Comparison of ENCODE assay signal across 2 cellular contexts in the genomic region with DNA sequence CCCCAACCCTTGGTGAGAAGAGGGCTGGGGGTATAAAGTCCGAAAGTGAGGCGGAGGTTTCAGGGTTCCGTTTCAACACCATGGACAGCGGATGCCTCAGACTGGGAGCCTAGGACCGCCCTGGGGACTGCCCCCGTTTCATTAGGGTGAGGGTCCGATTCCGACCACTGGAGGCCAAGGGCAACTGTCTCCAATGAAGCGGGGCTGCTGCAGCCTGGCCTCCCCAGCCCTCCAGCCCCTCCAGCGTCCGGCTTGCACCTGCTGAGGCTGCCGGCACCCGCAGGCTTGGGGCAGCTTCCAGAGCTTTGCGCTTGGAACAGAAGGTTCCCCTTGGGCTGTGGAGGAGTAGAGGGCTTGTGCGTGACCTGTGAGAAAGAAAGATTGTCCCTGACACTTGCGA.
TF ChIP-seq lines count a peak whose summit lies in the region.

No MANE protein-coding gene starts in this region.

TF ChIP-seq in Ishikawa, 13 proteins besides CTCF, POLR2A, EP300 and RAD21:
- TF ChIP-seq, protein P1, sequence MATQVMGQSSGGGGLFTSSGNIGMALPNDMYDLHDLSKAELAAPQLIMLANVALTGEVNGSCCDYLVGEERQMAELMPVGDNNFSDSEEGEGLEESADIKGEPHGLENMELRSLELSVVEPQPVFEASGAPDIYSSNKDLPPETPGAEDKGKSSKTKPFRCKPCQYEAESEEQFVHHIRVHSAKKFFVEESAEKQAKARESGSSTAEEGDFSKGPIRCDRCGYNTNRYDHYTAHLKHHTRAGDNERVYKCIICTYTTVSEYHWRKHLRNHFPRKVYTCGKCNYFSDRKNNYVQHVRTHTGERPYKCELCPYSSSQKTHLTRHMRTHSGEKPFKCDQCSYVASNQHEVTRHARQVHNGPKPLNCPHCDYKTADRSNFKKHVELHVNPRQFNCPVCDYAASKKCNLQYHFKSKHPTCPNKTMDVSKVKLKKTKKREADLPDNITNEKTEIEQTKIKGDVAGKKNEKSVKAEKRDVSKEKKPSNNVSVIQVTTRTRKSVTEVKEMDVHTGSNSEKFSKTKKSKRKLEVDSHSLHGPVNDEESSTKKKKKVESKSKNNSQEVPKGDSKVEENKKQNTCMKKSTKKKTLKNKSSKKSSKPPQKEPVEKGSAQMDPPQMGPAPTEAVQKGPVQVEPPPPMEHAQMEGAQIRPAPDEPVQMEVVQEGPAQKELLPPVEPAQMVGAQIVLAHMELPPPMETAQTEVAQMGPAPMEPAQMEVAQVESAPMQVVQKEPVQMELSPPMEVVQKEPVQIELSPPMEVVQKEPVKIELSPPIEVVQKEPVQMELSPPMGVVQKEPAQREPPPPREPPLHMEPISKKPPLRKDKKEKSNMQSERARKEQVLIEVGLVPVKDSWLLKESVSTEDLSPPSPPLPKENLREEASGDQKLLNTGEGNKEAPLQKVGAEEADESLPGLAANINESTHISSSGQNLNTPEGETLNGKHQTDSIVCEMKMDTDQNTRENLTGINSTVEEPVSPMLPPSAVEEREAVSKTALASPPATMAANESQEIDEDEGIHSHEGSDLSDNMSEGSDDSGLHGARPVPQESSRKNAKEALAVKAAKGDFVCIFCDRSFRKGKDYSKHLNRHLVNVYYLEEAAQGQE (IDR thresholded peaks at IDR 0.05; ENCODE audit: low read depth) = peak; percentile 88
- TF ChIP-seq TCF12 (IDR thresholded peaks at IDR 0.05; ENCODE audit: low read depth) = no peak

TF ChIP-seq in GM12878, 131 proteins besides CTCF, POLR2A, EP300 and RAD21 (continued from another document):
- TF ChIP-seq, protein P2, sequence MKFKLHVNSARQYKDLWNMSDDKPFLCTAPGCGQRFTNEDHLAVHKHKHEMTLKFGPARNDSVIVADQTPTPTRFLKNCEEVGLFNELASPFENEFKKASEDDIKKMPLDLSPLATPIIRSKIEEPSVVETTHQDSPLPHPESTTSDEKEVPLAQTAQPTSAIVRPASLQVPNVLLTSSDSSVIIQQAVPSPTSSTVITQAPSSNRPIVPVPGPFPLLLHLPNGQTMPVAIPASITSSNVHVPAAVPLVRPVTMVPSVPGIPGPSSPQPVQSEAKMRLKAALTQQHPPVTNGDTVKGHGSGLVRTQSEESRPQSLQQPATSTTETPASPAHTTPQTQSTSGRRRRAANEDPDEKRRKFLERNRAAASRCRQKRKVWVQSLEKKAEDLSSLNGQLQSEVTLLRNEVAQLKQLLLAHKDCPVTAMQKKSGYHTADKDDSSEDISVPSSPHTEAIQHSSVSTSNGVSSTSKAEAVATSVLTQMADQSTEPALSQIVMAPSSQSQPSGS (IDR thresholded peaks at IDR 0.05; ENCODE audit: low read length) = no peak
- TF ChIP-seq, protein P3, sequence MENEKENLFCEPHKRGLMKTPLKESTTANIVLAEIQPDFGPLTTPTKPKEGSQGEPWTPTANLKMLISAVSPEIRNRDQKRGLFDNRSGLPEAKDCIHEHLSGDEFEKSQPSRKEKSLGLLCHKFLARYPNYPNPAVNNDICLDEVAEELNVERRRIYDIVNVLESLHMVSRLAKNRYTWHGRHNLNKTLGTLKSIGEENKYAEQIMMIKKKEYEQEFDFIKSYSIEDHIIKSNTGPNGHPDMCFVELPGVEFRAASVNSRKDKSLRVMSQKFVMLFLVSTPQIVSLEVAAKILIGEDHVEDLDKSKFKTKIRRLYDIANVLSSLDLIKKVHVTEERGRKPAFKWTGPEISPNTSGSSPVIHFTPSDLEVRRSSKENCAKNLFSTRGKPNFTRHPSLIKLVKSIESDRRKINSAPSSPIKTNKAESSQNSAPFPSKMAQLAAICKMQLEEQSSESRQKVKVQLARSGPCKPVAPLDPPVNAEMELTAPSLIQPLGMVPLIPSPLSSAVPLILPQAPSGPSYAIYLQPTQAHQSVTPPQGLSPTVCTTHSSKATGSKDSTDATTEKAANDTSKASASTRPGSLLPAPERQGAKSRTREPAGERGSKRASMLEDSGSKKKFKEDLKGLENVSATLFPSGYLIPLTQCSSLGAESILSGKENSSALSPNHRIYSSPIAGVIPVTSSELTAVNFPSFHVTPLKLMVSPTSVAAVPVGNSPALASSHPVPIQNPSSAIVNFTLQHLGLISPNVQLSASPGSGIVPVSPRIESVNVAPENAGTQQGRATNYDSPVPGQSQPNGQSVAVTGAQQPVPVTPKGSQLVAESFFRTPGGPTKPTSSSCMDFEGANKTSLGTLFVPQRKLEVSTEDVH (IDR thresholded peaks at IDR 0.05; ENCODE audit: low read depth, partially characterized antibody) = no peak
- TF ChIP-seq, protein P1 (IDR thresholded peaks at IDR 0.05; ENCODE audit: low read depth, low read length) = peak; percentile 86
- TF ChIP-seq, protein P4, sequence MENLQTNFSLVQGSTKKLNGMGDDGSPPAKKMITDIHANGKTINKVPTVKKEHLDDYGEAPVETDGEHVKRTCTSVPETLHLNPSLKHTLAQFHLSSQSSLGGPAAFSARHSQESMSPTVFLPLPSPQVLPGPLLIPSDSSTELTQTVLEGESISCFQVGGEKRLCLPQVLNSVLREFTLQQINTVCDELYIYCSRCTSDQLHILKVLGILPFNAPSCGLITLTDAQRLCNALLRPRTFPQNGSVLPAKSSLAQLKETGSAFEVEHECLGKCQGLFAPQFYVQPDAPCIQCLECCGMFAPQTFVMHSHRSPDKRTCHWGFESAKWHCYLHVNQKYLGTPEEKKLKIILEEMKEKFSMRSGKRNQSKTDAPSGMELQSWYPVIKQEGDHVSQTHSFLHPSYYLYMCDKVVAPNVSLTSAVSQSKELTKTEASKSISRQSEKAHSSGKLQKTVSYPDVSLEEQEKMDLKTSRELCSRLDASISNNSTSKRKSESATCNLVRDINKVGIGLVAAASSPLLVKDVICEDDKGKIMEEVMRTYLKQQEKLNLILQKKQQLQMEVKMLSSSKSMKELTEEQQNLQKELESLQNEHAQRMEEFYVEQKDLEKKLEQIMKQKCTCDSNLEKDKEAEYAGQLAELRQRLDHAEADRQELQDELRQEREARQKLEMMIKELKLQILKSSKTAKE (IDR thresholded peaks at IDR 0.05; ENCODE audit: low read depth, poor library complexity, severe bottlenecking) = no peak
- TF ChIP-seq SMAD5 (IDR thresholded peaks at IDR 0.05; ENCODE audit: low read depth) (no peak), POLR2AphosphoS5 (IDR thresholded peaks at IDR 0.05; ENCODE audit: low read length) (no peak)
